In genomic region chr16:85586360-85587145, GRCh38 we compare ENCODE assay signal across 11 cellular contexts. TPM values are rescaled to one million over a fixed set of nuclear protein-coding genes. Genes with fewer than 3 reads are reported as not detected.
DNase-seq lines count a peak whose midpoint lies in the region; ATAC-seq lines count a peak whose summit lies in the region.
"Had no signal": no experiment of that assay in that cellular context is flagged by ENCODE, and none has a peak within 500 bp of the region (broad histone marks: within the 10 kb centered on the region; RNA-seq: fewer than 3 reads in every experiment).

No MANE protein-coding gene starts in this region.

- H3K4me1 ChIP-seq in GM23248 (ENCODE audit: insufficient read depth): peaks cover 20% of the 10 kb centered on the region

- in situ Hi-C loops in GM23248 (cut with MboI): no loop called here

- 0 out of 2 replicates have a peak, but pooled peaks cover 4% of the 10 kb centered on the region for H3F3A ChIP-seq in GM23248 (ENCODE audit: insufficient read depth)

- H3K4me2 ChIP-seq in GM23248 (ENCODE audit: unreplicated experiment): no peak overlapping the region

- no peaks in the 10 kb centered on the region for H3K36me3 ChIP-seq in GM23248 (ENCODE audit: low read depth)

- H2AFZ ChIP-seq in GM23248: no peak overlapping the region

- peaks cover 100% of the 10 kb centered on the region for H3K79me2 ChIP-seq in GM23248 (ENCODE audit: insufficient read depth)

- H3K9me2 ChIP-seq in GM23248 (ENCODE audit: insufficient read depth): no peaks in the 10 kb centered on the region

- 49 to 57% methylated on average over 18 to 32 of the region's 35 CpGs for WGBS in GM23248 (ENCODE audit: low coverage in 1 of 2, low lambda C conversion rate in 2 of 2, missing lambda C conversion rate in 2 of 2), 2 experiments

- intact Hi-C loops in left ventricle myocardium superior (cut with micrococcal nuclease): no loop called here

- no peak overlapping the region for H3K4me3 ChIP-seq in GM23248

- H3K9me3 ChIP-seq in GM23248 (ENCODE audit: low read depth): no peaks in the 10 kb centered on the region

- DNase-seq in GM23248 (peak; percentile 37), SK-N-DZ (ENCODE audit: low spot score) (peak; percentile 61), left ventricle myocardium superior (peak; percentile 59), retina (peak; percentile 69), NCI-H1048 (lab: John Stamatoyannopoulos, UW) (no peak)
- DNase-seq: activated T-cell treated with anti-CD3 and anti-CD28 coated beads, Interleukin-2, amount 50 U/mL, for 48 hours; naive thymus-derived CD4-positive, alpha-beta T cell had no signal

- H3K27ac ChIP-seq in GM23248: no peak overlapping the region
- H3K27ac ChIP-seq: VCaP had no signal

- H3K9ac ChIP-seq in GM23248: no peak overlapping the region

- ATAC-seq in left ventricle myocardium superior (peak; percentile 62), HG03139 (IDR thresholded peaks at IDR 0.05; ENCODE audit: unreplicated experiment) (no peak), GM19023 (IDR thresholded peaks at IDR 0.05; ENCODE audit: unreplicated experiment) (no peak), HG03469 (IDR thresholded peaks at IDR 0.05; ENCODE audit: unreplicated experiment) (no peak)
- ATAC-seq: naive thymus-derived CD4-positive, alpha-beta T cell had no signal

- peaks cover 4% of the 10 kb centered on the region; the same call in 1 of the 2 replicates for H4K20me1 ChIP-seq in GM23248 (ENCODE audit: insufficient read depth)

- H3K27me3 ChIP-seq in GM23248 (replicated peaks; ENCODE audit: insufficient read depth): no peaks in the 10 kb centered on the region

RNA-seq across cellular contexts. Expression of gene GSE1, which starts 26.6 kb away (rescaled TPM):
- total RNA-seq in GM23248 (2014; rRNA removed; shearing (Covaris generic)): 35.1 and 46.3 TPM in 2 replicates
- 10.6 and 11.6 TPM in 2 replicates for polyA plus RNA-seq in GM23248 (2016; fragmentation: Nextera tagmentation; extraction: Ambion mirVana)
- 51.5 and 62.6 TPM in 2 replicates for polyA plus RNA-seq in SK-N-DZ (2014; cell fraction: cytosol; rRNA removed)
- polyA plus RNA-seq in SK-N-DZ (2014; cell fraction: nucleus; rRNA removed): 114 and 225 TPM in 2 replicates
- 40.4 TPM for total RNA-seq in left ventricle myocardium superior
